ENCODE assay signal across 1 cellular context in the genomic region with DNA sequence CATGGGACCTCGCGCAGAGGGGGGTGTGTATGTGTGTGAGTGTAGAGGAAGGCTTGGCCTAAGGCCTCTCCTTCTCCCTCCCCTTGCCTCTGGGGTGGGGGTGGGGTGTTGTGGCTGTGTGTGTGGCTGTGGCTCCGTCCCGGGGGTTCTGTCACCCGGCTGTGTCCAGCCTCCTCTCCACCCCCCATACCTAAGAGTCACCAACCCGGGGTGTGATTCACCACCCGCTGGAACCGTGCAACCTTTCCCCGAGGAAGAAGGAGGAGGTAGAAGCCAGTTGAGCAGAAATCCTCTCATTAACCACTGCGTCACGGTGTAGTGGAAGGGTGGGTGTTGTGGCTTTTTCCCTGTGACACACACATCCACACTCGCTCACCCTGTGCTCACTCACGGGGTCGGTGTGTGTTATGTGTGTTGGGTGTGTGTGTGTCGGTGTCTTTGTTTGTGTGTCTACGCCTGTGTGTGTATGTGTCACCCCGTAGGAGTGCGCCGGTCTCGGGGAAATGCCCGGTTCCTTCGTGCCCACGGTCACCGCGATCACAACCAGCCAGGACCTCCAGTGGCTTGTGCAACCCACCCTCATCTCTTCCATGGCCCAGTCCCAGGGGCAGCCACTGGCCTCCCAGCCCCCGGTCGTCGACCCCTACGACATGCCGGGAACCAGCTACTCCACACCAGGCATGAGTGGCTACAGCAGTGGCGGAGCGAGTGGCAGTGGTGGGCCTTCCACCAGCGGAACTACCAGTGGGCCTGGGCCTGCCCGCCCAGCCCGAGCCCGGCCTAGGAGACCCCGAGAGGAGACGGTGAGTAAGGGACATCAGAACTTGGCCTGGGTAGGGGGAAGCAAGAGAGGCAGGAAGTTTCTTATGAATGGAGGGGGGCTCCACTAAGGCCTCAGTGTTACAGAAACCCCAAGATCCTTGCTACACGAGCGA.
TF ChIP-seq lines count a peak whose summit lies in the region.

No MANE protein-coding gene starts in this region.

TF ChIP-seq in K562, 482 proteins besides CTCF, POLR2A, EP300 and RAD21 (continued from another document):
- TF ChIP-seq ATF4 (CRISPR knock-in tag; IDR thresholded peaks at IDR 0.05) (0 out of 2 replicates have a peak, but pooled peaks have one; percentile 9), EGR1 (conservative IDR thresholded peaks at IDR 0.05) (peak; percentile 40; the same call in 1 of the 2 replicates), SIX5 (IDR thresholded peaks at IDR 0.05; ENCODE audit: borderline replicate concordance in 1 of 2, insufficient read depth in 1 of 2, low read depth in 1 of 2, low read length in 2 of 2) (no peak), TEAD2 (tag; IDR thresholded peaks at IDR 0.05) (no peak), ZNF23 (CRISPR knock-in tag; IDR thresholded peaks at IDR 0.05) (no peak), RAD51 (IDR thresholded peaks at IDR 0.05; ENCODE audit: borderline replicate concordance, low read depth) (no peak), ATF7 (IDR thresholded peaks at IDR 0.05) (no peak), ZNF609 (CRISPR knock-in tag; IDR thresholded peaks at IDR 0.05; ENCODE audit: borderline replicate concordance) (no peak), LCOR (CRISPR knock-in tag; IDR thresholded peaks at IDR 0.05) (peak; percentile 15; the same call in 1 of the 2 replicates), ZNF511 (CRISPR knock-in tag; IDR thresholded peaks at IDR 0.05) (0 out of 2 replicates have a peak, but pooled peaks have one; percentile 37), MBD2 (IDR thresholded peaks at IDR 0.05; ENCODE audit: borderline replicate concordance, low read depth) (no peak)
- TF ChIP-seq, protein P1, sequence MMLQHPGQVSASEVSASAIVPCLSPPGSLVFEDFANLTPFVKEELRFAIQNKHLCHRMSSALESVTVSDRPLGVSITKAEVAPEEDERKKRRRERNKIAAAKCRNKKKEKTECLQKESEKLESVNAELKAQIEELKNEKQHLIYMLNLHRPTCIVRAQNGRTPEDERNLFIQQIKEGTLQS (IDR thresholded peaks at IDR 0.05): peak; percentile 48; the same call in 1 of the 2 replicates
- TF ChIP-seq, protein P1 (CRISPR knock-in tag; conservative IDR thresholded peaks at IDR 0.05): no peak; the same call in 1 of the 2 replicates
- TF ChIP-seq, protein P2, sequence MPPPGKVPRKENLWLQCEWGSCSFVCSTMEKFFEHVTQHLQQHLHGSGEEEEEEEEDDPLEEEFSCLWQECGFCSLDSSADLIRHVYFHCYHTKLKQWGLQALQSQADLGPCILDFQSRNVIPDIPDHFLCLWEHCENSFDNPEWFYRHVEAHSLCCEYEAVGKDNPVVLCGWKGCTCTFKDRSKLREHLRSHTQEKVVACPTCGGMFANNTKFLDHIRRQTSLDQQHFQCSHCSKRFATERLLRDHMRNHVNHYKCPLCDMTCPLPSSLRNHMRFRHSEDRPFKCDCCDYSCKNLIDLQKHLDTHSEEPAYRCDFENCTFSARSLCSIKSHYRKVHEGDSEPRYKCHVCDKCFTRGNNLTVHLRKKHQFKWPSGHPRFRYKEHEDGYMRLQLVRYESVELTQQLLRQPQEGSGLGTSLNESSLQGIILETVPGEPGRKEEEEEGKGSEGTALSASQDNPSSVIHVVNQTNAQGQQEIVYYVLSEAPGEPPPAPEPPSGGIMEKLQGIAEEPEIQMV (tag; conservative IDR thresholded peaks at IDR 0.05; ENCODE audit: low read depth): no peak
TF ChIP-seq in K562: peak in this region for 22.
